In genomic region chr19:38769635-38770211, GRCh38 we compare ENCODE assay signal across 8 cellular contexts. TPM values are rescaled to one million over a fixed set of nuclear protein-coding genes. Genes with fewer than 3 reads are reported as not detected.
DNase-seq lines count a peak whose midpoint lies in the region; TF ChIP-seq lines count a peak whose summit lies in the region.

No MANE protein-coding gene starts in this region.

- peak overlapping the region; percentile 40; the same call in 1 of the 2 replicates for H2AFZ ChIP-seq in OCI-LY7 (ENCODE audit: low read length)

- TF ChIP-seq EP300 in stomach (IDR thresholded peaks at IDR 0.05): no peak

- no peak for TF ChIP-seq POLR2A in stomach (IDR thresholded peaks at IDR 0.05)

- intact Hi-C loops in OCI-LY7 (cut with micrococcal nuclease; ENCODE audit: unreplicated experiment): loop anchor here (5.0 kb wide), 1 partner anchor 118 kb away; no protein-coding TSS in a partner anchor
- intact Hi-C loops in stomach (cut with DNase I; ENCODE audit: low total_unique reads): no loop called here

- TF ChIP-seq CTCF in BJ (IDR thresholded peaks at IDR 0.05; ENCODE audit: insufficient read depth, low read depth, low read length) (peak; percentile 80), GM20000 (IDR thresholded peaks at IDR 0.05; ENCODE audit: extremely low read depth, missing control alignments) (peak; percentile 81), OCI-LY7 (conservative IDR thresholded peaks at IDR 0.05; ENCODE audit: low read length) (peak; percentile 63), stomach (IDR thresholded peaks at IDR 0.05) (peak in 6 of 7 experiments; percentile 28 to 93 (median 85))

- no peak overlapping the region; the same call in 1 of the 2 replicates for H3K4me2 ChIP-seq in OCI-LY7 (ENCODE audit: low read length)

- CTCF ChIA-PET in BJ (lab: Yijun Ruan, JAX): interaction anchor here (0.6 to 1.7 kb wide), 23 partner anchors 9 to 1860 kb away, joined by 3 to 12 read pairs (median 3); no protein-coding TSS in a partner anchor
- CTCF ChIA-PET in OCI-LY7 (lab: Charles Lee; ENCODE audit: unreplicated experiment): interaction anchor here (0.6 kb wide), 1 partner anchor 70 kb away, joined by 4 read pairs; no protein-coding TSS in a partner anchor

- no peak overlapping the region for H3K4me3 ChIP-seq in BJ (ENCODE audit: low read depth, low read length)
- no peak overlapping the region for H3K4me3 ChIP-seq in OCI-LY7 (ENCODE audit: low read depth, low read length, poor library complexity, severe bottlenecking)
- H3K4me3 ChIP-seq in stomach: peak overlapping the region; percentile 28 to 38 (median 35)

- no peaks in the 10 kb centered on the region for H3K27me3 ChIP-seq in BJ (ENCODE audit: control insufficient read depth, insufficient read depth, low read length)
- H3K27me3 ChIP-seq in stomach: no peaks in the 10 kb centered on the region

- no peaks in the 10 kb centered on the region for H3K36me3 ChIP-seq in BJ (ENCODE audit: control insufficient read depth, insufficient read depth, low read length)
- H3K36me3 ChIP-seq in OCI-LY7 (ENCODE audit: insufficient read depth, low read length): no peaks in the 10 kb centered on the region
- H3K36me3 ChIP-seq in stomach: no peaks in the 10 kb centered on the region

- no peak overlapping the region for H3K27ac ChIP-seq in OCI-LY7 (ENCODE audit: low read depth, low read length, poor library complexity, severe bottlenecking)
- peak overlapping the region; percentile 11 to 74 (median 65) for H3K27ac ChIP-seq in stomach

- BruUV-seq in OCI-LY7 (replicated peaks; lab: Mats Ljungman, UMichigan): no TSS peak

- no peaks in the 10 kb centered on the region for H3K9me3 ChIP-seq in OCI-LY7 (ENCODE audit: low read length)
- no peaks in the 10 kb centered on the region for H3K9me3 ChIP-seq in stomach

- no peaks in the 10 kb centered on the region for H3K4me1 ChIP-seq in OCI-LY7 (ENCODE audit: insufficient read depth, low read length, poor library complexity, severe bottlenecking)
- H3K4me1 ChIP-seq in stomach: peaks cover 0 to 12% (median 8%) of the 10 kb centered on the region in 4 donors

- WGBS in stomach, 5 donors: 13 to 49% (median 14%) methylated on average over 5 to 42 of the region's 42 CpGs

- DNase-seq in BJ (ENCODE audit: low read depth) (no peak), GM20000 (ENCODE audit: low spot score) (peak; percentile 93), OCI-LY7 (ENCODE audit: low spot score) (peak; percentile 46), activated gamma-delta T cell (lab: John Stamatoyannopoulos, UW) (peak; percentile 78), foreskin melanocyte (peak; percentile 66), nucleus accumbens (lab: John Stamatoyannopoulos, UW) (peak in 37 of 56 donors; percentile 9 to 71 (median 31)), stomach (peak; percentile 92), NCI-H2081 treated with DMSO at 0.1 percent for 48 hours (lab: John Stamatoyannopoulos, UW) (no peak)

- no peaks in the 10 kb centered on the region for H3K79me2 ChIP-seq in OCI-LY7 (ENCODE audit: insufficient read depth, low read depth, low read length)

- POLR2A ChIA-PET in BJ (lab: Charles Lee) (interaction anchor here (0.5 kb wide), 1 partner anchor 1517 kb away, joined by 3 read pairs; no protein-coding TSS in a partner anchor), OCI-LY7 (lab: Charles Lee) (no interaction called here)

- H4K20me1 ChIP-seq in OCI-LY7 (ENCODE audit: insufficient read depth, low read length): no peaks in the 10 kb centered on the region

- H3K9me2 ChIP-seq in OCI-LY7 (ENCODE audit: insufficient read depth, low read length): no peaks in the 10 kb centered on the region

RNA-seq across cellular contexts. Expression of gene LGALS7, which starts 3.6 kb away (rescaled TPM):
- polyA plus RNA-seq in BJ (2011; rRNA removed) (not detected in 2 replicates), stomach (1,000 to 10,000 TPM in 1 of 3 donors, 1 to 10 TPM in 1, not detected in 1; 1.7 to 1,381 TPM)
- polyA minus RNA-seq in BJ (2011; rRNA and poly(A)+ RNA removed): not detected in 2 replicates
- total RNA-seq in OCI-LY7 (2014; rRNA removed; shearing (Covaris generic)): not detected in 2 replicates
- total RNA-seq in OCI-LY7 (2022) (not detected in 2 replicates), stomach (1 to 10 TPM in 1 of 5 donors, not detected in 4; 2.0 TPM)

RNA-seq across cellular contexts. Expression of gene LGALS7B, which starts 19.3 kb away (rescaled TPM):
- polyA plus RNA-seq in BJ (2011; rRNA removed): not detected in 2 replicates
- not detected in 2 replicates for polyA minus RNA-seq in BJ (2011; rRNA and poly(A)+ RNA removed)
- not detected in 2 replicates for total RNA-seq in OCI-LY7 (2014; rRNA removed; shearing (Covaris generic))
- not detected in 2 replicates for total RNA-seq in OCI-LY7 (2022)
- not detected for total RNA-seq in stomach
- polyA plus RNA-seq in stomach: 100 to 1,000 TPM in 1 of 3 donors, 1 to 10 TPM in 2; 3.6 to 980 (median 4.6) TPM

RNA-seq across cellular contexts. Expression of gene CAPN12, which starts 25.4 kb away (rescaled TPM):
- 0.34 and 0.75 TPM in 2 replicates for polyA plus RNA-seq in BJ (2011; rRNA removed)
- polyA minus RNA-seq in BJ (2011; rRNA and poly(A)+ RNA removed): not detected in 2 replicates
- 1.2 and 2.9 TPM in 2 replicates for total RNA-seq in OCI-LY7 (2014; rRNA removed; shearing (Covaris generic))
- total RNA-seq in OCI-LY7 (2022): 2.6 and 3.7 TPM in 2 replicates
- 10 to 100 TPM in 1 of 5 donors, 1 to 10 TPM in 4; 1.2 to 33.3 (median 4.8) TPM for total RNA-seq in stomach
- 10 to 100 TPM in 2 of 3 donors, 1 to 10 TPM in 1; 3.4 to 16.9 (median 16.3) TPM for polyA plus RNA-seq in stomach

RNA-seq across cellular contexts. Expression of gene LGALS4, which starts 43.0 kb away (rescaled TPM):
- 0.28 and 0.53 TPM in 2 replicates for polyA plus RNA-seq in BJ (2011; rRNA removed)
- not detected in 2 replicates for polyA minus RNA-seq in BJ (2011; rRNA and poly(A)+ RNA removed)
- 0.70 and 1.0 TPM in 2 replicates for total RNA-seq in OCI-LY7 (2014; rRNA removed; shearing (Covaris generic))
- total RNA-seq in OCI-LY7 (2022): 1.1 and 1.3 TPM in 2 replicates
- 1,000 to 10,000 TPM in 1 of 5 donors, 100 to 1,000 TPM in 3, 10 to 100 TPM in 1; 32.1 to 1,765 (median 113) TPM for total RNA-seq in stomach
- polyA plus RNA-seq in stomach: 100 to 1,000 TPM in 1 of 3 donors, 10 to 100 TPM in 2; 23.5 to 627 (median 80.1) TPM

Comparison
In these comparisons a context has a peak if more than half of its experiments do, and no peak if none do; other contexts are left out.
1. DNase-seq: peak in GM20000 (single experiment), OCI-LY7 (single experiment), activated gamma-delta T cell (single experiment), foreskin melanocyte (single experiment), nucleus accumbens (37 of 56) and stomach (single experiment); none in BJ (single experiment) and NCI-H2081 treated with DMSO at 0.1 percent for 48 hours (single experiment).
2. H3K4me3 ChIP-seq: peak in stomach (4 of 4); none in BJ (single experiment) and OCI-LY7 (single experiment).
3. Peak in every context shown above with its lines, with median percentiles within 50 percentile points of each other: CTCF ChIP-seq.